ENCODE assay signal across 8 cellular contexts in the genomic region with DNA sequence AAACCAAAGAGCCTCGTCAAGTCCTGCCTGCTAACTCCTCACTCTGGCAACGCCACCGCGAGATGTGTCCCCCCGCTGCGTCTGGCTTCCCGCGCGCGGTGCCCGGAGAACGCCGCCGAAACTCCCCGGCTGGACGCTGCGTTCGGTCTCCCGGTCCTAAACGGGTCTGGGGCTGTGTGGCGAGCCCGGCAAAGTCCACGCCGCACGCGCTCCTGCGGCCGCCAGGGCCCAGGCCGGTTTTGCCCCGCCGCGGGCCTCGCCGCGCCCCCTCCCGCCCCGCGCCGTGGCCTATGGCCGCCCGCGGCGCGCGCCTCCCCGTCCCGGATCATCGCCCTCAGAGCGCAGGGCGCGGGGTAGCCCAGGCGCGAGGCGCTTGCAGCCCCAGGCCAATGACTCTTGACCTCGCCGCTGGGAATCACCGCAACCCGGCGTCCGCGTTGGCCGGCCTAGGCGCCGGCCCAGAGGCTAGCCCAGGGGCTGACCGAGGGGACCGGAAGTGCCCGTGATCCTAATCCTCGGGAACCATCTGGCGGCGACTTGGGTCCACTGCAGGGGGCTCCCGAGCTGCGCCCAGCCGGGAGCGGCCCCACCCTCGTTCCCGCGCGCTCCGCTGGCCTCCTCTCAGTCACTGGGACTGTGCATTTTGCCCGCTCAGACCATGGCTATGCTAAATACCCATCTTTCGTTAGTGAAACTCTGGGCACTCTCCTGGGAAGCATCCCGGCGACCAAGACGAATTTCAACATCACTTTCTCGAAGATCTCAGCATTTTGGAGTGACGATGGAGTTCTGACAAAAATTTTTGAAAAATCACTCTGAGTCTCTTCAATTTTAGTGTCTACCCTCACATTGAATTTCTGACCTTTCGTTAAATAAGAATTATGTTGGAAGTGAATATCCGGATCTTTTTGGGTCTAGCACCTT. TPM values are rescaled to one million over a fixed set of nuclear protein-coding genes. Genes with fewer than 3 reads are reported as not detected.
DNase-seq lines count a peak whose midpoint lies in the region; ATAC-seq and TF ChIP-seq lines count a peak whose summit lies in the region.

Gene AADAT (minus strand): TSS at position 214 of the 924 bp plus-strand sequence. CDS start 266 bp downstream, outside the sequence.

- H3K4me3 ChIP-seq in SK-N-SH (ENCODE audit: low read depth in 2 of 2, low read length in 1 of 2) (peak within 1 kb of the TSS; percentile 82 to 90), ectodermal cell (ENCODE audit: insufficient read depth, low read depth, low read length) (peak within 1 kb of the TSS; percentile 61), left lung (peak within 1 kb of the TSS; percentile 48 to 49)

- H3K9me2 ChIP-seq in SK-N-SH: no peaks in the 10 kb centered on the region

- TF ChIP-seq CTCF in SK-N-SH (IDR thresholded peaks at IDR 0.05) (peak; percentile 66), left lung (IDR thresholded peaks at IDR 0.05) (peak; percentile 61 to 68)

- peak within 1 kb of the TSS; percentile 87 for H3K4me2 ChIP-seq in SK-N-SH

- no peaks in the 10 kb centered on the region for H3K36me3 Mint-ChIP-seq in stimulated activated naive CD8-positive, alpha-beta T cell treated with anti-CD3 and anti-CD28 coated beads, Interleukin-15, Interleukin-2, amounts not matched to agents 100 ng/mL and 50 ng/mL, for 24 hours (ENCODE audit: low read depth)

- no peaks in the 10 kb centered on the region for H3K9me3 Mint-ChIP-seq in stimulated activated naive CD8-positive, alpha-beta T cell treated with anti-CD3 and anti-CD28 coated beads, Interleukin-15, Interleukin-2, amounts not matched to agents 100 ng/mL and 50 ng/mL, for 24 hours

- peaks cover 15% of the 10 kb centered on the region; the same call in 1 of the 2 replicates for H3K79me2 ChIP-seq in SK-N-SH (ENCODE audit: insufficient read depth)

- peak within 1 kb of the TSS; percentile 70 to 82 for H3K27ac ChIP-seq in SK-N-SH (ENCODE audit: low read depth in 2 of 2, low read length in 1 of 2)
- peak within 1 kb of the TSS; percentile 26 for H3K27ac ChIP-seq in ectodermal cell (ENCODE audit: insufficient read depth, low read depth, low read length, poor library complexity, severe bottlenecking)
- H3K27ac ChIP-seq in left lung: peak within 1 kb of the TSS; percentile 60 to 79

- H4K20me1 ChIP-seq in SK-N-SH (ENCODE audit: insufficient read depth): no peaks in the 10 kb centered on the region

- peak within 1 kb of the TSS; percentile 60 for H3K4me3 Mint-ChIP-seq in stimulated activated naive CD8-positive, alpha-beta T cell treated with anti-CD3 and anti-CD28 coated beads, Interleukin-15, Interleukin-2, amounts not matched to agents 100 ng/mL and 50 ng/mL, for 24 hours

- intact Hi-C loops in left lung (cut with DNase I): no loop called here

- no peak; a peak in 1 of 4 replicates for TF ChIP-seq EP300 in SK-N-SH (IDR thresholded peaks at IDR 0.05; ENCODE audit: borderline replicate concordance in 1 of 2, low read depth in 1 of 2, low read length in 1 of 2)

- peak within 1 kb of the TSS; percentile 84 for H2AFZ ChIP-seq in SK-N-SH (ENCODE audit: low read depth)

- H3K27ac Mint-ChIP-seq in stimulated activated naive CD8-positive, alpha-beta T cell treated with anti-CD3 and anti-CD28 coated beads, Interleukin-15, Interleukin-2, amounts not matched to agents 100 ng/mL and 50 ng/mL, for 24 hours: no peak within 1 kb of the TSS

- H3K27me3 ChIP-seq in SK-N-SH (ENCODE audit: insufficient read depth): no peaks in the 10 kb centered on the region; the same call in 1 of the 2 replicates
- peaks cover 7% of the 10 kb centered on the region for H3K27me3 ChIP-seq in ectodermal cell (ENCODE audit: control insufficient read depth, insufficient read depth, low read length, poor library complexity, severe bottlenecking)
- H3K27me3 ChIP-seq in left lung: peaks cover 0 to 39% of the 10 kb centered on the region in 2 donors

- no peaks in the 10 kb centered on the region for H3F3A ChIP-seq in SK-N-SH (replicated peaks; ENCODE audit: insufficient read depth)

- H3K27me3 Mint-ChIP-seq in stimulated activated naive CD8-positive, alpha-beta T cell treated with anti-CD3 and anti-CD28 coated beads, Interleukin-15, Interleukin-2, amounts not matched to agents 100 ng/mL and 50 ng/mL, for 24 hours: peaks cover 47% of the 10 kb centered on the region

- POLR2A ChIA-PET in SK-N-SH (lab: Yijun Ruan, JAX): no interaction called here

- ATAC-seq in GM21786 (IDR thresholded peaks at IDR 0.05; ENCODE audit: unreplicated experiment): peak; percentile 83
- ATAC-seq in left lung: peak; percentile 96

- H3K4me1 Mint-ChIP-seq in stimulated activated naive CD8-positive, alpha-beta T cell treated with anti-CD3 and anti-CD28 coated beads, Interleukin-15, Interleukin-2, amounts not matched to agents 100 ng/mL and 50 ng/mL, for 24 hours (ENCODE audit: low read depth): peaks cover 10% of the 10 kb centered on the region

- peak; percentile 76 for TF ChIP-seq RAD21 in SK-N-SH (IDR thresholded peaks at IDR 0.05; ENCODE audit: low read length)

- H3K9me3 ChIP-seq in SK-N-SH (no peaks in the 10 kb centered on the region), ectodermal cell (ENCODE audit: control insufficient read depth, low read length) (no peaks in the 10 kb centered on the region), left lung (no peaks in the 10 kb centered on the region)

- DNase-seq in NCI-H1436 (lab: John Stamatoyannopoulos, UW) (peak; percentile 79), NCI-H1436 treated with DMSO at 0.1 percent for 48 hours (lab: John Stamatoyannopoulos, UW) (no peak), Kasumi-1 (lab: John Stamatoyannopoulos, UW) (peak; percentile 67 to 69), SK-N-SH (peak; percentile 97), left lung (peak; percentile 76 to 89)

- H3K36me3 ChIP-seq in SK-N-SH (replicated peaks in 1 of 2; ENCODE audit: control insufficient read depth in 1 of 2, insufficient read depth in 2 of 2, low read length in 1 of 2): peaks cover 27 to 31% of the 10 kb centered on the region in 2 experiments
- H3K36me3 ChIP-seq in ectodermal cell (ENCODE audit: control insufficient read depth, insufficient read depth, low read length): peaks cover 4% of the 10 kb centered on the region
- H3K36me3 ChIP-seq in left lung: no peaks in the 10 kb centered on the region

- CTCF ChIA-PET in SK-N-SH (lab: Yijun Ruan, JAX): interaction anchor here (0.6 to 1.4 kb wide), 7 partner anchors 16 to 477 kb away, joined by 3 to 6 read pairs (median 3); no protein-coding TSS in a partner anchor

- peak within 1 kb of the TSS; percentile 77 for H3K9ac ChIP-seq in SK-N-SH

- peaks cover 3 to 5% of the 10 kb centered on the region in 2 experiments; a peak in 3 of 4 replicates for H3K4me1 ChIP-seq in SK-N-SH (ENCODE audit: control insufficient read depth in 1 of 2, insufficient read depth in 2 of 2, low read depth in 1 of 2, low read length in 1 of 2)
- peaks cover 6% of the 10 kb centered on the region for H3K4me1 ChIP-seq in ectodermal cell (ENCODE audit: control insufficient read depth, insufficient read depth, low read length)
- H3K4me1 ChIP-seq in left lung: peaks cover 0 to 12% of the 10 kb centered on the region in 2 donors

- 9% methylated on average over 34 of the region's 88 CpGs for WGBS in SK-N-SH (ENCODE audit: low lambda C conversion rate)
- 2 to 3% methylated on average over 86 to 88 of the region's 88 CpGs for WGBS in ectodermal cell, 2 experiments

TF ChIP-seq in SK-N-SH, 30 proteins besides CTCF, POLR2A, EP300 and RAD21 (continues in another document):
- TF ChIP-seq CHD2 (IDR thresholded peaks at IDR 0.05; ENCODE audit: low read length, partially characterized antibody) (no peak), JUND (IDR thresholded peaks at IDR 0.05) (no peak), MXI1 (IDR thresholded peaks at IDR 0.05; ENCODE audit: low read depth, low read length) (peak; percentile 32; the same call in 1 of the 2 replicates), FOXM1 (IDR thresholded peaks at IDR 0.05; ENCODE audit: low read depth) (no peak), TCF12 (IDR thresholded peaks at IDR 0.05) (no peak), EZH2phosphoT487 (IDR thresholded peaks at IDR 0.05; ENCODE audit: borderline replicate concordance, low read depth) (no peak), POLR2AphosphoS5 (IDR thresholded peaks at IDR 0.05; ENCODE audit: low read depth, low read length) (peak; percentile 56; the same call in 1 of the 2 replicates), FOXJ3 (CRISPR knock-in tag; IDR thresholded peaks at IDR 0.05) (no peak), USF2 (IDR thresholded peaks at IDR 0.05; ENCODE audit: borderline replicate concordance, low read depth, low read length) (no peak), ELF1 (IDR thresholded peaks at IDR 0.05) (peak; percentile 68; the same call in 1 of the 2 replicates), RCOR1 (IDR thresholded peaks at IDR 0.05; ENCODE audit: low read length) (0 out of 2 replicates have a peak, but pooled peaks have one; percentile 13)
- TF ChIP-seq, protein P1, sequence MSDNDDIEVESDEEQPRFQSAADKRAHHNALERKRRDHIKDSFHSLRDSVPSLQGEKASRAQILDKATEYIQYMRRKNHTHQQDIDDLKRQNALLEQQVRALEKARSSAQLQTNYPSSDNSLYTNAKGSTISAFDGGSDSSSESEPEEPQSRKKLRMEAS (IDR thresholded peaks at IDR 0.05; ENCODE audit: low read depth): peak; percentile 49; the same call in 1 of the 2 replicates
- TF ChIP-seq, protein P2, sequence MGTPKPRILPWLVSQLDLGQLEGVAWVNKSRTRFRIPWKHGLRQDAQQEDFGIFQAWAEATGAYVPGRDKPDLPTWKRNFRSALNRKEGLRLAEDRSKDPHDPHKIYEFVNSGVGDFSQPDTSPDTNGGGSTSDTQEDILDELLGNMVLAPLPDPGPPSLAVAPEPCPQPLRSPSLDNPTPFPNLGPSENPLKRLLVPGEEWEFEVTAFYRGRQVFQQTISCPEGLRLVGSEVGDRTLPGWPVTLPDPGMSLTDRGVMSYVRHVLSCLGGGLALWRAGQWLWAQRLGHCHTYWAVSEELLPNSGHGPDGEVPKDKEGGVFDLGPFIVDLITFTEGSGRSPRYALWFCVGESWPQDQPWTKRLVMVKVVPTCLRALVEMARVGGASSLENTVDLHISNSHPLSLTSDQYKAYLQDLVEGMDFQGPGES (IDR thresholded peaks at IDR 0.05; ENCODE audit: low read depth, low read length): no peak

RNA-seq across cellular contexts. Expression of gene AADAT, which starts in this region (rescaled TPM):
- polyA plus RNA-seq in SK-N-SH (2012; rRNA removed): 12.5 and 17.5 TPM in 2 replicates
- polyA plus RNA-seq in SK-N-SH (2012; cell fraction: cytosol; rRNA removed): 12.7 and 14.7 TPM in 2 replicates
- 39.6 and 53.0 TPM in 2 replicates for polyA plus RNA-seq in SK-N-SH (2012; cell fraction: nucleus; rRNA removed)
- 28.8 TPM for polyA plus RNA-seq in ectodermal cell (2013, experiment 1 of 4)
- 26.5 TPM for polyA plus RNA-seq in ectodermal cell (2013, experiment 2 of 4)
- polyA plus RNA-seq in ectodermal cell (2013, experiment 3 of 4): 25.9 TPM
- 28.7 TPM for polyA plus RNA-seq in ectodermal cell (2013, experiment 4 of 4)
- 10 to 100 TPM; 11.0 to 11.6 TPM for total RNA-seq in left lung

Comparison
In these comparisons a context has a peak if more than half of its experiments do, and no peak if none do; other contexts are left out.
1. H3K27ac ChIP-seq: peak in every context shown above with its lines; median percentile 76 in SK-N-SH; 70 in left lung; 26 in ectodermal cell.